Comparison of ENCODE assay signal across 20 cellular contexts in genomic region chr12:4591180-4591687, GRCh38.
"Had no signal": no experiment of that assay in that cellular context is flagged by ENCODE, and none has a peak within 500 bp of the region (broad histone marks: within the 10 kb centered on the region; RNA-seq: fewer than 3 reads in every experiment).

No MANE protein-coding gene starts in this region.

- FAIRE-seq: pancreas had no signal

- H3K36me3 Mint-ChIP-seq: activated naive CD4-positive, alpha-beta T cell treated with anti-CD3 and anti-CD28 coated beads, Interleukin-2, amount 50 U/mL, for 24 hours; brain had no signal

- H3K4me3 Mint-ChIP-seq: activated CD4-positive, alpha-beta T cell treated with anti-CD3 and anti-CD28 coated beads, Interleukin-2, amount 10 ng/mL, durations not matched to agents 7 days and 5 days; activated CD8-positive, alpha-beta T cell treated with anti-CD3 and anti-CD28 coated beads, Interleukin-2, amount 10 ng/mL, durations not matched to agents 7 days and 5 days; activated naive CD4-positive, alpha-beta T cell treated with anti-CD3 and anti-CD28 coated beads, Interleukin-2, amount 50 U/mL, for 24 hours; brain; dendritic cell treated with granulocyte-macrophage colony-stimulating factor and Interleukin-4, amounts not matched to agents 40 ng/mL and 50 ng/mL, for 4 days; memory B cell; nephron had no signal

- DNase-seq: activated CD4-positive, alpha-beta T cell treated with anti-CD3 and anti-CD28 coated beads, Interleukin-2, amount 10 ng/mL, durations not matched to agents 7 days and 5 days; activated CD4-positive, CD25-positive, alpha-beta regulatory T cell treated with anti-CD3 and anti-CD28 coated beads, Interleukin-2, amount 50 U/mL, for 72 hours; activated CD8-positive, alpha-beta T cell treated with anti-CD3 and anti-CD28 coated beads, Interleukin-2, amount 10 ng/mL, durations not matched to agents 7 days and 5 days; activated gamma-delta T cell treated with Interleukin-2 at 50 U/mL for 16 hours; activated T-cell treated with anti-CD3 and anti-CD28 coated beads, Interleukin-2, amount 50 U/mL, for 1 hour; aorta; effector CD8-positive, alpha-beta T cell; gastrocnemius medialis; hippocampal formation; pancreas; psoas muscle; stimulated activated CD4-positive, alpha-beta T cell treated with anti-CD3 and anti-CD28 coated beads, Interleukin-4, amount 100 ng/mL, for 24 hours; stimulated activated naive CD8-positive, alpha-beta T cell treated with anti-CD3 and anti-CD28 coated beads, Interleukin-15, Interleukin-2, amounts not matched to agents 100 U/mL and 50 U/mL, for 24 hours; upper lobe of right lung had no signal

- H3K9me3 ChIP-seq: gastrocnemius medialis, pancreas, psoas muscle, right atrium auricular region, upper lobe of right lung had no signal

- H3K9me3 Mint-ChIP-seq: activated CD4-positive, alpha-beta T cell treated with anti-CD3 and anti-CD28 coated beads, Interleukin-2, amount 10 ng/mL, durations not matched to agents 7 days and 5 days; activated naive CD4-positive, alpha-beta T cell treated with anti-CD3 and anti-CD28 coated beads, Interleukin-2, amount 50 U/mL, for 24 hours; brain; dendritic cell treated with granulocyte-macrophage colony-stimulating factor and Interleukin-4, amounts not matched to agents 40 ng/mL and 50 ng/mL, for 4 days; nephron had no signal

- H3K36me3 ChIP-seq: gastrocnemius medialis, pancreas, right atrium auricular region, upper lobe of right lung had no signal

- H3K27ac ChIP-seq: gastrocnemius medialis, pancreas, psoas muscle, right atrium auricular region, upper lobe of right lung had no signal

- H3K4me3 ChIP-seq: gastrocnemius medialis, pancreas, psoas muscle, right atrium auricular region, upper lobe of right lung had no signal

- H3K27ac Mint-ChIP-seq: activated CD4-positive, alpha-beta T cell treated with anti-CD3 and anti-CD28 coated beads, Interleukin-2, amount 10 ng/mL, durations not matched to agents 7 days and 5 days; activated CD8-positive, alpha-beta T cell treated with anti-CD3 and anti-CD28 coated beads, Interleukin-2, amount 10 ng/mL, durations not matched to agents 7 days and 5 days; activated naive CD4-positive, alpha-beta T cell treated with anti-CD3 and anti-CD28 coated beads, Interleukin-2, amount 50 U/mL, for 24 hours; brain; dendritic cell treated with granulocyte-macrophage colony-stimulating factor and Interleukin-4, amounts not matched to agents 40 ng/mL and 50 ng/mL, for 4 days; memory B cell; nephron had no signal

- H3K27me3 Mint-ChIP-seq: activated CD4-positive, alpha-beta T cell treated with anti-CD3 and anti-CD28 coated beads, Interleukin-2, amount 10 ng/mL, durations not matched to agents 7 days and 5 days; memory B cell had no signal

- H3K4me1 Mint-ChIP-seq: activated CD4-positive, alpha-beta T cell treated with anti-CD3 and anti-CD28 coated beads, Interleukin-2, amount 10 ng/mL, durations not matched to agents 7 days and 5 days; activated naive CD4-positive, alpha-beta T cell treated with anti-CD3 and anti-CD28 coated beads, Interleukin-2, amount 50 U/mL, for 24 hours; memory B cell; nephron had no signal

- H3K27me3 ChIP-seq: pancreas, right atrium auricular region, upper lobe of right lung had no signal

- H3K4me1 ChIP-seq: gastrocnemius medialis, pancreas, psoas muscle, right atrium auricular region, upper lobe of right lung had no signal
